In the genomic region with DNA sequence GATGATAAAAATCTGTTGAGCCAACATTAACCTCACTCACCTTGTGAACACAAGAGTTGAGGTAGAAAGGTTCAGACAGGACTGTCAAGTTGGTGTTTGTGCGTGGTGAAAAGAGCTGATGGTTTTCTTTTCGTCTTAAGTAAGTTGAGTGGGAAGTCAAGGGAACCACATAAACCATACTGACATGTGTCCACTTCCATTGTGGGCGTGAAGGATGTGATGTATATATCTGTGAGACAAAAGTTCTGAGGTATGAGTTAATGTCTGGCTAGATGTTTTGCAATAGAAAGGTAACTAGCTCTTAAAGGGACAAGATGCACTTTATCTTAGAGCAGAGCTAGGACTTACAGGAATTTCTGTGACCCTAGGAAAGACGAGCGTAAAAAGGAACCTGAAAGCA, we compare ENCODE assay signal across 29 cellular contexts.
DNase-seq lines count a peak whose midpoint lies in the region; ATAC-seq, FAIRE-seq and TF ChIP-seq lines count a peak whose summit lies in the region.
"Had no signal": no experiment of that assay in that cellular context is flagged by ENCODE, and none has a peak within 500 bp of the region (broad histone marks: within the 10 kb centered on the region; RNA-seq: fewer than 3 reads in every experiment).

No MANE protein-coding gene starts in this region.

- H3K4me3 ChIP-seq in ACC112 (ENCODE audit: low read depth, low read length): no peak overlapping the region
- no peak overlapping the region for H3K4me3 ChIP-seq in Karpas-422 (ENCODE audit: low read length)
- H3K4me3 ChIP-seq in NB4 (ENCODE audit: low read depth, low read length): no peak overlapping the region
- no peak overlapping the region for H3K4me3 ChIP-seq in GM12878
- H3K4me3 ChIP-seq: BLaER1 treated with 17β-estradiol and CSF1 and Interleukin-3, amounts not matched to agents 10 nM and 100 nM; MG63 had no signal

- H3K9me2 ChIP-seq in Karpas-422 (replicated peaks; ENCODE audit: insufficient read depth, low read length): no peaks in the 10 kb centered on the region

- ATAC-seq in GM12878: peak; percentile 52
- ATAC-seq in Right ventricle myocardium superior (ENCODE audit: poor library complexity): no peak
- ATAC-seq: Panc1 had no signal

- DNase-seq in Karpas-422 (no peak), NB4 (ENCODE audit: low read depth) (peak; percentile 7), GM12878 (ENCODE audit: low read depth, low spot score) (no peak), GM03348 (ENCODE audit: low spot score) (no peak), cerebellar cortex (ENCODE audit: low spot score) (no peak), 8988T (no peak), Right ventricle myocardium superior (no peak)
- DNase-seq: AML-193; CD4-positive, alpha-beta T cell; COR-L47; HCEC 1CT; MG63; NCI-H1105; NCI-H146; NCI-H1930; NCI-H2107; NCI-H446; NCI-H524 treated with DMSO at 0.1 percent for 48 hours; NCI-H774; SHP77 treated with DMSO at 0.1 percent for 48 hours; SW 1271 had no signal

- CTCF ChIA-PET in GM12878 (lab: Yijun Ruan, JAX): no interaction called here

- H2AFZ ChIP-seq in ACC112 (ENCODE audit: low read length, unreplicated experiment) (peak overlapping the region; percentile 16), Karpas-422 (ENCODE audit: low read length) (peak overlapping the region; percentile 31), GM12878 (ENCODE audit: control insufficient read depth, low read depth, low read length) (no peak overlapping the region)

- 25% methylated on average over 5 of the region's 5 CpGs for WGBS in GM12878 (ENCODE audit: insufficient coverage, insufficient replicate concordance, low lambda C conversion rate, missing lambda C conversion rate)

- TF ChIP-seq RAD21 in GM12878 (IDR thresholded peaks at IDR 0.05; ENCODE audit: insufficient read depth, low read depth, low read length): no peak

- SMC1A ChIA-PET in GM12878 (lab: Charles Lee; ENCODE audit: uncharacterized antibody, unreplicated experiment): no interaction called here

- intact Hi-C loops in GM12878 (cut with micrococcal nuclease; ENCODE audit: unreplicated experiment) (no loop called here), Right ventricle myocardium superior (cut with DNase I) (no loop called here)

- no peak for FAIRE-seq in GM12878 (lab: Jason Lieb, UNC)
- FAIRE-seq: A204.1, G401.6, GM12891, H1 had no signal

- H3K36me3 ChIP-seq in ACC112 (ENCODE audit: insufficient read depth, low read length) (no peaks in the 10 kb centered on the region), Karpas-422 (ENCODE audit: insufficient read depth, low read length) (no peaks in the 10 kb centered on the region), GM12878 (ENCODE audit: control insufficient read depth in 2 of 2, insufficient read depth in 2 of 2, low read length in 1 of 2) (no peaks in the 10 kb centered on the region)
- H3K36me3 ChIP-seq: BLaER1 treated with 17β-estradiol and CSF1 and Interleukin-3, amounts not matched to agents 10 nM and 100 nM; MG63 had no signal

- no peaks in the 10 kb centered on the region for H4K20me1 ChIP-seq in Karpas-422 (ENCODE audit: insufficient read depth, low read depth, low read length)
- no peaks in the 10 kb centered on the region for H4K20me1 ChIP-seq in GM12878 (ENCODE audit: control insufficient read depth, insufficient read depth)
- H4K20me1 ChIP-seq: BLaER1 treated with 17β-estradiol and CSF1 and Interleukin-3, amounts not matched to agents 10 nM and 100 nM had no signal

- POLR2A ChIA-PET in GM12878 (lab: Charles Lee): no interaction called here

- H3K4me1 ChIP-seq in ACC112 (ENCODE audit: control insufficient read depth, insufficient read depth, low read length, unreplicated experiment) (peaks cover 4% of the 10 kb centered on the region), Karpas-422 (ENCODE audit: low read length) (peaks cover 4% of the 10 kb centered on the region; the same call in 1 of the 2 replicates), GM12878 (ENCODE audit: control insufficient read depth, insufficient read depth, low read length) (no peaks in the 10 kb centered on the region)
- H3K4me1 ChIP-seq: BLaER1 treated with 17β-estradiol and CSF1 and Interleukin-3, amounts not matched to agents 10 nM and 100 nM had no signal

- H3K4me2 ChIP-seq in Karpas-422 (ENCODE audit: low read depth, low read length, poor library complexity, severe bottlenecking) (no peak overlapping the region), GM12878 (ENCODE audit: control insufficient read depth, insufficient read depth) (no peak overlapping the region)
- H3K4me2 ChIP-seq: BLaER1 treated with 17β-estradiol and CSF1 and Interleukin-3, amounts not matched to agents 10 nM and 100 nM had no signal

- TF ChIP-seq CTCF in NB4 (IDR thresholded peaks at IDR 0.05; ENCODE audit: low read depth, low read length): no peak
- no peak for TF ChIP-seq CTCF in GM12878 (IDR thresholded peaks at IDR 0.05 in 2 of 3, conservative IDR thresholded peaks at IDR 0.05 in 1 of 3; ENCODE audit: control insufficient read depth in 2 of 3, extremely low read depth in 1 of 3, insufficient read depth in 1 of 3, low read depth in 3 of 3, low read length in 3 of 3)

- H3K27me3 ChIP-seq in ACC112 (ENCODE audit: insufficient read depth, low read length): no peaks in the 10 kb centered on the region
- no peaks in the 10 kb centered on the region for H3K27me3 ChIP-seq in Karpas-422 (ENCODE audit: low read length)
- no peaks in the 10 kb centered on the region for H3K27me3 ChIP-seq in GM12878 (replicated peaks in 1 of 2; ENCODE audit: control insufficient read depth in 2 of 2, insufficient read depth in 2 of 2, low read length in 1 of 2)
- H3K27me3 ChIP-seq: BLaER1 treated with 17β-estradiol and CSF1 and Interleukin-3, amounts not matched to agents 10 nM and 100 nM; MG63 had no signal

- H3K79me2 ChIP-seq in ACC112 (ENCODE audit: control insufficient read depth, insufficient read depth, low read length, unreplicated experiment) (no peaks in the 10 kb centered on the region), Karpas-422 (ENCODE audit: low read length) (no peaks in the 10 kb centered on the region), GM12878 (ENCODE audit: control insufficient read depth, insufficient read depth, low read length) (no peaks in the 10 kb centered on the region)

- H3K27ac ChIP-seq in ACC112 (ENCODE audit: low read depth, low read length): no peak overlapping the region
- H3K27ac ChIP-seq in Karpas-422 (ENCODE audit: low read length): no peak overlapping the region
- no peak overlapping the region for H3K27ac ChIP-seq in GM12878 (ENCODE audit: control insufficient read depth, insufficient read depth)
- H3K27ac ChIP-seq: BLaER1 treated with 17β-estradiol and CSF1 and Interleukin-3, amounts not matched to agents 10 nM and 100 nM; RWPE1 had no signal

- H3K9ac ChIP-seq in Karpas-422 (ENCODE audit: low read length): no peak overlapping the region
- H3K9ac ChIP-seq in GM12878 (ENCODE audit: control insufficient read depth, insufficient read depth, low read length): no peak overlapping the region
- H3K9ac ChIP-seq: BLaER1 treated with 17β-estradiol and CSF1 and Interleukin-3, amounts not matched to agents 10 nM and 100 nM had no signal

- RAD21 ChIA-PET in GM12878 (lab: Charles Lee; ENCODE audit: unreplicated experiment): no interaction called here

- H3K9me3 ChIP-seq in Karpas-422 (ENCODE audit: low read length) (no peaks in the 10 kb centered on the region), GM12878 (replicated peaks; ENCODE audit: control insufficient read depth, insufficient read depth, low read length) (no peaks in the 10 kb centered on the region)
- H3K9me3 ChIP-seq: BLaER1 treated with 17β-estradiol and CSF1 and Interleukin-3, amounts not matched to agents 10 nM and 100 nM; MG63 had no signal

- TF ChIP-seq EP300 in GM12878 (IDR thresholded peaks at IDR 0.05; ENCODE audit: borderline replicate concordance in 1 of 2, control insufficient read depth in 1 of 2, low read depth in 2 of 2, low read length in 2 of 2): no peak

- no peak for TF ChIP-seq POLR2A in NB4 (IDR thresholded peaks at IDR 0.05; ENCODE audit: extremely low read depth, insufficient read length)
- TF ChIP-seq POLR2A in GM12878 (IDR thresholded peaks at IDR 0.05; ENCODE audit: low read depth, low read length): no peak

- in situ Hi-C loops in GM12878 (cut with MboI): no loop called here

- no TSS peak for BruUV-seq in GM12878 (replicated peaks; lab: Mats Ljungman, UMichigan)

TF ChIP-seq in GM12878, 131 proteins besides CTCF, POLR2A, EP300 and RAD21 (continues in another document):
- TF ChIP-seq NFYA (IDR thresholded peaks at IDR 0.05; ENCODE audit: borderline replicate concordance, low read depth, low read length) (no peak), TAF1 (IDR thresholded peaks at IDR 0.05; ENCODE audit: borderline replicate concordance, low read depth, low read length) (no peak), MYC (IDR thresholded peaks at IDR 0.05; ENCODE audit: insufficient read depth, insufficient read length, insufficient replicate concordance, low read length, severe bottlenecking) (no peak), ZSCAN29 (IDR thresholded peaks at IDR 0.05) (no peak), HCFC1 (IDR thresholded peaks at IDR 0.05; ENCODE audit: low read length) (no peak), NR2F1 (conservative IDR thresholded peaks at IDR 0.05) (no peak), ZNF274 (IDR thresholded peaks at IDR 0.05; ENCODE audit: insufficient read depth, insufficient read length) (no peak), NR2C2 (IDR thresholded peaks at IDR 0.05; ENCODE audit: borderline replicate concordance, control insufficient read depth, insufficient read length, low read depth) (no peak), ZNF24 (IDR thresholded peaks at IDR 0.05) (no peak), RELA (IDR thresholded peaks at IDR 0.05; ENCODE audit: borderline replicate concordance, partially characterized antibody) (no peak)
- TF ChIP-seq, protein P1, sequence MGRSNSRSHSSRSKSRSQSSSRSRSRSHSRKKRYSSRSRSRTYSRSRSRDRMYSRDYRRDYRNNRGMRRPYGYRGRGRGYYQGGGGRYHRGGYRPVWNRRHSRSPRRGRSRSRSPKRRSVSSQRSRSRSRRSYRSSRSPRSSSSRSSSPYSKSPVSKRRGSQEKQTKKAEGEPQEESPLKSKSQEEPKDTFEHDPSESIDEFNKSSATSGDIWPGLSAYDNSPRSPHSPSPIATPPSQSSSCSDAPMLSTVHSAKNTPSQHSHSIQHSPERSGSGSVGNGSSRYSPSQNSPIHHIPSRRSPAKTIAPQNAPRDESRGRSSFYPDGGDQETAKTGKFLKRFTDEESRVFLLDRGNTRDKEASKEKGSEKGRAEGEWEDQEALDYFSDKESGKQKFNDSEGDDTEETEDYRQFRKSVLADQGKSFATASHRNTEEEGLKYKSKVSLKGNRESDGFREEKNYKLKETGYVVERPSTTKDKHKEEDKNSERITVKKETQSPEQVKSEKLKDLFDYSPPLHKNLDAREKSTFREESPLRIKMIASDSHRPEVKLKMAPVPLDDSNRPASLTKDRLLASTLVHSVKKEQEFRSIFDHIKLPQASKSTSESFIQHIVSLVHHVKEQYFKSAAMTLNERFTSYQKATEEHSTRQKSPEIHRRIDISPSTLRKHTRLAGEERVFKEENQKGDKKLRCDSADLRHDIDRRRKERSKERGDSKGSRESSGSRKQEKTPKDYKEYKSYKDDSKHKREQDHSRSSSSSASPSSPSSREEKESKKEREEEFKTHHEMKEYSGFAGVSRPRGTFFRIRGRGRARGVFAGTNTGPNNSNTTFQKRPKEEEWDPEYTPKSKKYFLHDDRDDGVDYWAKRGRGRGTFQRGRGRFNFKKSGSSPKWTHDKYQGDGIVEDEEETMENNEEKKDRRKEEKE (IDR thresholded peaks at IDR 0.05): no peak
